ENCODE assay signal across 1 cellular context in the genomic region with DNA sequence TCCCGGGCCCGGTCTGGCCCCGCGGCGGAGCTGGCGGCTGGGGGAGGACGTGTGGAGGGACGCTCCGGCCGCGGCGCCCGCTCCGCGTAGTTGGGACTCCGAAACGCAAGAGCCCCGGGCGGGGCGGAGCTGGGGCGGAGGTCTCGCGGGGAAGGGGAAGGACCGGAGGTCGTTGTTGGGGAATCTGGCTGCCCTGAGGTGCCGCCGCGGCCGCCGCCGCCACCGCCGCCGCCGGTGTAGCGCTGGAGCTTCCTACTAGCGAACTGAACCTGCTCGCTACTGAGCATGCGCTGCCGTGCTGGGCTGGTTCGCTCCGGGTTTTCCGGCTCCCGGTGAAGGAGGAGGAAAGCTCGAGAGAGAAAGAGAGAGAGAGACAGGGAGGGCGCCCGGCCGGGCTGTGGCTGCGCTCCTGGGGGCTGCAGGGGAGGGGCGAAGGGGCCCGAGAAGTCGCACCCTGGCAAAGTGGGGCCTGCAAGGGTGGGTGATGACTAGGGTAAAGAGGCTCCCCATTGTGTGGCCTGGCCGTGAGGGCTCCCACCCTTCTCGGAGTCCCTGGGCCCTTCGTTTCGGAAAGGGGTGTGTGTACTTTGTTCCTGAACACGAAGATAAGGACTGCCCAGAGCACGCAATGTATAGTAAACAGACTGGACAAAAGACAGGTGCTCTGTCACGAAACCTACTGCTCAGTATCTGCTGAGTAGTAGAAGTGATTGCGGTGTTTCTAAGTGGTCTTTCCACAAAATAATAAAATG.
TF ChIP-seq lines count a peak whose summit lies in the region.

A gene (minus strand): TSS at position 281 of the 752 bp plus-strand sequence. CDS start 629 bp downstream, outside the sequence.

TF ChIP-seq in HepG2, 621 proteins besides CTCF, POLR2A, EP300 and RAD21 (continued from another document and continues in another):
- TF ChIP-seq ZNF703 (CRISPR knock-in tag; IDR thresholded peaks at IDR 0.05; ENCODE audit: borderline replicate concordance) = 0 out of 2 replicates have a peak, but pooled peaks have one; percentile 82
- TF ChIP-seq, protein P1, sequence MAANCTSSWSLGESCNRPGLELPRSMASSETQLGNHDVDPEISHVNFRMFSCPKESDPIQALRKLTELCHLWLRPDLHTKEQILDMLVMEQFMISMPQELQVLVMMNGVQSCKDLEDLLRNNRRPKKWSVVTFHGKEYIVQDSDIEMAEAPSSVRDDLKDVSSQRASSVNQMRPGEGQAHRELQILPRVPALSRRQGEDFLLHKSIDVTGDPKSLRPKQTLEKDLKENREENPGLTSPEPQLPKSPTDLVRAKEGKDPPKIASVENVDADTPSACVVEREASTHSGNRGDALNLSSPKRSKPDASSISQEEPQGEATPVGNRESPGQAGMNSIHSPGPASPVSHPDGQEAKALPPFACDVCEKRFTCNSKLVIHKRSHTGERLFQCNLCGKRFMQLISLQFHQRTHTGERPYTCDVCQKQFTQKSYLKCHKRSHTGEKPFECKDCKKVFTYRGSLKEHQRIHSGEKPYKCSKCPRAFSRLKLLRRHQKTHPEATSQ (CRISPR knock-in tag; IDR thresholded peaks at IDR 0.05; ENCODE audit: borderline replicate concordance) = peak; percentile 80; the same call in 1 of the 2 replicates
- TF ChIP-seq ZNF501 (CRISPR knock-in tag; IDR thresholded peaks at IDR 0.05) = peak; percentile 85
- peak; percentile 39; the same call in 1 of the 2 replicates for TF ChIP-seq RFXAP (CRISPR knock-in tag; IDR thresholded peaks at IDR 0.05; ENCODE audit: borderline replicate concordance)
- peak; percentile 80 for TF ChIP-seq SKI (IDR thresholded peaks at IDR 0.05; ENCODE audit: partially characterized antibody)
- TF ChIP-seq, protein P2, sequence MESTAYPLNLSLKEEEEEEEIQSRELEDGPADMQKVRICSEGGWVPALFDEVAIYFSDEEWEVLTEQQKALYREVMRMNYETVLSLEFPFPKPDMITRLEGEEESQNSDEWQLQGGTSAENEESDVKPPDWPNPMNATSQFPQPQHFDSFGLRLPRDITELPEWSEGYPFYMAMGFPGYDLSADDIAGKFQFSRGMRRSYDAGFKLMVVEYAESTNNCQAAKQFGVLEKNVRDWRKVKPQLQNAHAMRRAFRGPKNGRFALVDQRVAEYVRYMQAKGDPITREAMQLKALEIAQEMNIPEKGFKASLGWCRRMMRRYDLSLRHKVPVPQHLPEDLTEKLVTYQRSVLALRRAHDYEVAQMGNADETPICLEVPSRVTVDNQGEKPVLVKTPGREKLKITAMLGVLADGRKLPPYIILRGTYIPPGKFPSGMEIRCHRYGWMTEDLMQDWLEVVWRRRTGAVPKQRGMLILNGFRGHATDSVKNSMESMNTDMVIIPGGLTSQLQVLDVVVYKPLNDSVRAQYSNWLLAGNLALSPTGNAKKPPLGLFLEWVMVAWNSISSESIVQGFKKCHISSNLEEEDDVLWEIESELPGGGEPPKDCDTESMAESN (CRISPR knock-in tag; conservative IDR thresholded peaks at IDR 0.05) = peak; percentile 97
- TF ChIP-seq ZNF547 (CRISPR knock-in tag; IDR thresholded peaks at IDR 0.05) = peak; percentile 81
- TF ChIP-seq ARNTL (CRISPR knock-in tag; IDR thresholded peaks at IDR 0.05) = peak; percentile 86
- TF ChIP-seq SMARCC2 (IDR thresholded peaks at IDR 0.05) = no peak
- TF ChIP-seq ZBTB7B (CRISPR knock-in tag; IDR thresholded peaks at IDR 0.05) = peak; percentile 98
- peak; percentile 50; the same call in 1 of the 2 replicates for TF ChIP-seq EEA1 (CRISPR knock-in tag; IDR thresholded peaks at IDR 0.05; ENCODE audit: borderline replicate concordance)
- peak; percentile 85; the same call in 1 of the 2 replicates for TF ChIP-seq SMAD9 (CRISPR knock-in tag; IDR thresholded peaks at IDR 0.05)
- TF ChIP-seq ZBTB7A (CRISPR knock-in tag; IDR thresholded peaks at IDR 0.05) = peak; percentile 75
- TF ChIP-seq REXO4 (CRISPR knock-in tag; IDR thresholded peaks at IDR 0.05; ENCODE audit: borderline replicate concordance) = no peak
- TF ChIP-seq, protein P3, sequence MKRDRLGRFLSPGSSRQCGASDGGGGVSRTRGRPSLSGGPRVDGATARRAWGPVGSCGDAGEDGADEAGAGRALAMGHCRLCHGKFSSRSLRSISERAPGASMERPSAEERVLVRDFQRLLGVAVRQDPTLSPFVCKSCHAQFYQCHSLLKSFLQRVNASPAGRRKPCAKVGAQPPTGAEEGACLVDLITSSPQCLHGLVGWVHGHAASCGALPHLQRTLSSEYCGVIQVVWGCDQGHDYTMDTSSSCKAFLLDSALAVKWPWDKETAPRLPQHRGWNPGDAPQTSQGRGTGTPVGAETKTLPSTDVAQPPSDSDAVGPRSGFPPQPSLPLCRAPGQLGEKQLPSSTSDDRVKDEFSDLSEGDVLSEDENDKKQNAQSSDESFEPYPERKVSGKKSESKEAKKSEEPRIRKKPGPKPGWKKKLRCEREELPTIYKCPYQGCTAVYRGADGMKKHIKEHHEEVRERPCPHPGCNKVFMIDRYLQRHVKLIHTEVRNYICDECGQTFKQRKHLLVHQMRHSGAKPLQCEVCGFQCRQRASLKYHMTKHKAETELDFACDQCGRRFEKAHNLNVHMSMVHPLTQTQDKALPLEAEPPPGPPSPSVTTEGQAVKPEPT (CRISPR knock-in tag; IDR thresholded peaks at IDR 0.05; ENCODE audit: low read depth) = peak; percentile 72
- peak; percentile 73 for TF ChIP-seq ZNF558 (CRISPR knock-in tag; IDR thresholded peaks at IDR 0.05; ENCODE audit: borderline replicate concordance)
- TF ChIP-seq GFI1 (CRISPR knock-in tag; IDR thresholded peaks at IDR 0.05; ENCODE audit: borderline replicate concordance) = peak; percentile 20; the same call in 1 of the 2 replicates
- peak; percentile 8; the same call in 1 of the 2 replicates for TF ChIP-seq NFYC (CRISPR knock-in tag; IDR thresholded peaks at IDR 0.05)
- peak; percentile 87 for TF ChIP-seq GABPB1 (CRISPR knock-in tag; IDR thresholded peaks at IDR 0.05)
- peak; percentile 50; the same call in 1 of the 2 replicates for TF ChIP-seq ZNF629 (CRISPR knock-in tag; conservative IDR thresholded peaks at IDR 0.05)
- TF ChIP-seq ZNF3 (CRISPR knock-in tag; IDR thresholded peaks at IDR 0.05) = peak; percentile 62
- TF ChIP-seq, protein P4, sequence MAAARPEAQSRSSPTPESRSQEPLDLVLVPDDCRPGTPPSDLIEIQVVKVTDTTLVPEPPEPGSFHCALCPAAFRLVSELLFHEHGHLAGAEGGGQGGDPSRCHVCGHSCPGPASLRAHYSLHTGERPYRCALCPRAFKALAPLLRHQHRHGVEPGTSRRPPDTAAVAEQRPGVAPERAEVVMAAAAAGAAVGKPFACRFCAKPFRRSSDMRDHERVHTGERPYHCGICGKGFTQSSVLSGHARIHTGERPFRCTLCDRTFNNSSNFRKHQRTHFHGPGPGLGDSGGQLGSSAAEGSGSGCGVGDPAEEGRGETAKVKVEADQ (CRISPR knock-in tag; IDR thresholded peaks at IDR 0.05; ENCODE audit: borderline replicate concordance) = no peak
- peak in 1 of 2 experiments; percentile 35; a peak in 1 of 4 replicates for TF ChIP-seq MAFK (conservative IDR thresholded peaks at IDR 0.05 in 1 of 2, IDR thresholded peaks at IDR 0.05 in 1 of 2; ENCODE audit: low read length in 2 of 2)
- peak; percentile 87; the same call in 1 of the 2 replicates for TF ChIP-seq SRY (CRISPR knock-in tag; IDR thresholded peaks at IDR 0.05)
- TF ChIP-seq, protein P5, sequence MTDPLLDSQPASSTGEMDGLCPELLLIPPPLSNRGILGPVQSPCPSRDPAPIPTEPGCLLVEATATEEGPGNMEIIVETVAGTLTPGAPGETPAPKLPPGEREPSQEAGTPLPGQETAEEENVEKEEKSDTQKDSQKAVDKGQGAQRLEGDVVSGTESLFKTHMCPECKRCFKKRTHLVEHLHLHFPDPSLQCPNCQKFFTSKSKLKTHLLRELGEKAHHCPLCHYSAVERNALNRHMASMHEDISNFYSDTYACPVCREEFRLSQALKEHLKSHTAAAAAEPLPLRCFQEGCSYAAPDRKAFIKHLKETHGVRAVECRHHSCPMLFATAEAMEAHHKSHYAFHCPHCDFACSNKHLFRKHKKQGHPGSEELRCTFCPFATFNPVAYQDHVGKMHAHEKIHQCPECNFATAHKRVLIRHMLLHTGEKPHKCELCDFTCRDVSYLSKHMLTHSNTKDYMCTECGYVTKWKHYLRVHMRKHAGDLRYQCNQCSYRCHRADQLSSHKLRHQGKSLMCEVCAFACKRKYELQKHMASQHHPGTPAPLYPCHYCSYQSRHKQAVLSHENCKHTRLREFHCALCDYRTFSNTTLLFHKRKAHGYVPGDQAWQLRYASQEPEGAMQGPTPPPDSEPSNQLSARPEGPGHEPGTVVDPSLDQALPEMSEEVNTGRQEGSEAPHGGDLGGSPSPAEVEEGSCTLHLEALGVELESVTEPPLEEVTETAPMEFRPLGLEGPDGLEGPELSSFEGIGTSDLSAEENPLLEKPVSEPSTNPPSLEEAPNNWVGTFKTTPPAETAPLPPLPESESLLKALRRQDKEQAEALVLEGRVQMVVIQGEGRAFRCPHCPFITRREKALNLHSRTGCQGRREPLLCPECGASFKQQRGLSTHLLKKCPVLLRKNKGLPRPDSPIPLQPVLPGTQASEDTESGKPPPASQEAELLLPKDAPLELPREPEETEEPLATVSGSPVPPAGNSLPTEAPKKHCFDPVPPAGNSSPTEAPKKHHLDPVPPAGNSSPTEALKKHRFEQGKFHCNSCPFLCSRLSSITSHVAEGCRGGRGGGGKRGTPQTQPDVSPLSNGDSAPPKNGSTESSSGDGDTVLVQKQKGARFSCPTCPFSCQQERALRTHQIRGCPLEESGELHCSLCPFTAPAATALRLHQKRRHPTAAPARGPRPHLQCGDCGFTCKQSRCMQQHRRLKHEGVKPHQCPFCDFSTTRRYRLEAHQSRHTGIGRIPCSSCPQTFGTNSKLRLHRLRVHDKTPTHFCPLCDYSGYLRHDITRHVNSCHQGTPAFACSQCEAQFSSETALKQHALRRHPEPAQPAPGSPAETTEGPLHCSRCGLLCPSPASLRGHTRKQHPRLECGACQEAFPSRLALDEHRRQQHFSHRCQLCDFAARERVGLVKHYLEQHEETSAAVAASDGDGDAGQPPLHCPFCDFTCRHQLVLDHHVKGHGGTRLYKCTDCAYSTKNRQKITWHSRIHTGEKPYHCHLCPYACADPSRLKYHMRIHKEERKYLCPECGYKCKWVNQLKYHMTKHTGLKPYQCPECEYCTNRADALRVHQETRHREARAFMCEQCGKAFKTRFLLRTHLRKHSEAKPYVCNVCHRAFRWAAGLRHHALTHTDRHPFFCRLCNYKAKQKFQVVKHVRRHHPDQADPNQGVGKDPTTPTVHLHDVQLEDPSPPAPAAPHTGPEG (CRISPR knock-in tag; IDR thresholded peaks at IDR 0.05) = no peak; the same call in none of the 2 replicates
- peak; percentile 71 for TF ChIP-seq ZNF33B (CRISPR knock-in tag; IDR thresholded peaks at IDR 0.05)
- peak; percentile 85; the same call in 1 of the 2 replicates for TF ChIP-seq ZNF891 (CRISPR knock-in tag; IDR thresholded peaks at IDR 0.05)
- TF ChIP-seq, protein P6, sequence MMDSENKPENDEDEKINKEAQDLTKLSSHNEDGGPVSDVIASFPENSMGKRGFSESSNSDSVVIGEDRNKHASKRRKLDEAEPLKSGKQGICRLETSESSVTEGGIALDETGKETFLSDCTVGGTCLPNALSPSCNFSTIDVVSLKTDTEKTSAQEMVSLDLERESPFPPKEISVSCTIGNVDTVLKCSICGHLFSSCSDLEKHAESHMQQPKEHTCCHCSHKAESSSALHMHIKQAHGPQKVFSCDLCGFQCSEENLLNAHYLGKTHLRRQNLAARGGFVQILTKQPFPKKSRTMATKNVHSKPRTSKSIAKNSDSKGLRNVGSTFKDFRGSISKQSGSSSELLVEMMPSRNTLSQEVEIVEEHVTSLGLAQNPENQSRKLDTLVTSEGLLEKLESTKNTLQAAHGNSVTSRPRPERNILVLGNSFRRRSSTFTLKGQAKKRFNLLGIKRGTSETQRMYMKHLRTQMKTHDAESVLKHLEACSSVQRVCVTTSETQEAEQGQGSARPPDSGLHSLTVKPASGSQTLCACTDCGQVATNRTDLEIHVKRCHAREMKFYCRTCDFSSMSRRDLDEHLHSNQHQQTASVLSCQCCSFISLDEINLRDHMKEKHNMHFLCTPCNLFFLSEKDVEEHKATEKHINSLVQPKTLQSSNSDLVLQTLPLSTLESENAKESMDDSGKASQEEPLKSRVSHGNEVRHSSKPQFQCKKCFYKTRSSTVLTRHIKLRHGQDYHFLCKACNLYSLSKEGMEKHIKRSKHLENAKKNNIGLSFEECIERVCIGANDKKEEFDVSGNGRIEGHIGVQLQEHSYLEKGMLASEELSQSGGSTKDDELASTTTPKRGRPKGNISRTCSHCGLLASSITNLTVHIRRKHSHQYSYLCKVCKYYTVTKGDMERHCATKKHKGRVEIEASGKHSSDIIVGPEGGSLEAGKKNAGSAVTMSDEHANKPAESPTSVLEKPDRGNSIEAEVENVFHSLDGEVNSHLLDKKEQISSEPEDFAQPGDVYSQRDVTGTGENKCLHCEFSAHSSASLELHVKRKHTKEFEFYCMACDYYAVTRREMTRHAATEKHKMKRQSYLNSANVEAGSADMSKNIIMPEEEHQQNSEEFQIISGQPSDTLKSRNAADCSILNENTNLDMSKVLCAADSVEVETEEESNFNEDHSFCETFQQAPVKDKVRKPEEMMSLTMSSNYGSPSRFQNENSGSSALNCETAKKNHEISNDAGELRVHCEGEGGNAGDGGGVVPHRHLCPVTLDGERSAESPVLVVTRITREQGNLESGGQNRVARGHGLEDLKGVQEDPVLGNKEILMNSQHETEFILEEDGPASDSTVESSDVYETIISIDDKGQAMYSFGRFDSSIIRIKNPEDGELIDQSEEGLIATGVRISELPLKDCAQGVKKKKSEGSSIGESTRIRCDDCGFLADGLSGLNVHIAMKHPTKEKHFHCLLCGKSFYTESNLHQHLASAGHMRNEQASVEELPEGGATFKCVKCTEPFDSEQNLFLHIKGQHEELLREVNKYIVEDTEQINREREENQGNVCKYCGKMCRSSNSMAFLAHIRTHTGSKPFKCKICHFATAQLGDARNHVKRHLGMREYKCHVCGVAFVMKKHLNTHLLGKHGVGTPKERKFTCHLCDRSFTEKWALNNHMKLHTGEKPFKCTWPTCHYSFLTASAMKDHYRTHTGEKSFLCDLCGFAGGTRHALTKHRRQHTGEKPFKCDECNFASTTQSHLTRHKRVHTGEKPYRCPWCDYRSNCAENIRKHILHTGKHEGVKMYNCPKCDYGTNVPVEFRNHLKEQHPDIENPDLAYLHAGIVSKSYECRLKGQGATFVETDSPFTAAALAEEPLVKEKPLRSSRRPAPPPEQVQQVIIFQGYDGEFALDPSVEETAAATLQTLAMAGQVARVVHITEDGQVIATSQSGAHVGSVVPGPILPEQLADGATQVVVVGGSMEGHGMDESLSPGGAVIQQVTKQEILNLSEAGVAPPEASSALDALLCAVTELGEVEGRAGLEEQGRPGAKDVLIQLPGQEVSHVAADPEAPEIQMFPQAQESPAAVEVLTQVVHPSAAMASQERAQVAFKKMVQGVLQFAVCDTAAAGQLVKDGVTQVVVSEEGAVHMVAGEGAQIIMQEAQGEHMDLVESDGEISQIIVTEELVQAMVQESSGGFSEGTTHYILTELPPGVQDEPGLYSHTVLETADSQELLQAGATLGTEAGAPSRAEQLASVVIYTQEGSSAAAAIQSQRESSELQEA (CRISPR knock-in tag; IDR thresholded peaks at IDR 0.05; ENCODE audit: not compliant biosample characterization) = peak; percentile 77
- TF ChIP-seq, protein P7, sequence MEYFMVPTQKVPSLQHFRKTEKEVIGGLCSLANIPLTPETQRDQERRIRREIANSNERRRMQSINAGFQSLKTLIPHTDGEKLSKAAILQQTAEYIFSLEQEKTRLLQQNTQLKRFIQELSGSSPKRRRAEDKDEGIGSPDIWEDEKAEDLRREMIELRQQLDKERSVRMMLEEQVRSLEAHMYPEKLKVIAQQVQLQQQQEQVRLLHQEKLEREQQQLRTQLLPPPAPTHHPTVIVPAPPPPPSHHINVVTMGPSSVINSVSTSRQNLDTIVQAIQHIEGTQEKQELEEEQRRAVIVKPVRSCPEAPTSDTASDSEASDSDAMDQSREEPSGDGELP (IDR thresholded peaks at IDR 0.05; ENCODE audit: borderline replicate concordance, low read depth) = peak; percentile 54; the same call in 1 of the 2 replicates
